In genomic region chr11:73612601-73613137, GRCh38 we compare ENCODE assay signal across 1 cellular context.
TF ChIP-seq lines count a peak whose summit lies in the region.

No MANE protein-coding gene starts in this region.

TF ChIP-seq in IMR-90, 13 proteins besides CTCF, POLR2A, EP300 and RAD21 (continued from another document):
- no peak for TF ChIP-seq ELK1 (IDR thresholded peaks at IDR 0.05; ENCODE audit: borderline replicate concordance, low read depth, low read length)
- TF ChIP-seq FOS (IDR thresholded peaks at IDR 0.05; ENCODE audit: low read depth, low read length) = no peak
- TF ChIP-seq SMC3 (IDR thresholded peaks at IDR 0.05; ENCODE audit: low read depth, low read length) = no peak
- TF ChIP-seq RCOR1 (IDR thresholded peaks at IDR 0.05; ENCODE audit: insufficient replicate concordance, low read length) = no peak
- TF ChIP-seq, protein P1, sequence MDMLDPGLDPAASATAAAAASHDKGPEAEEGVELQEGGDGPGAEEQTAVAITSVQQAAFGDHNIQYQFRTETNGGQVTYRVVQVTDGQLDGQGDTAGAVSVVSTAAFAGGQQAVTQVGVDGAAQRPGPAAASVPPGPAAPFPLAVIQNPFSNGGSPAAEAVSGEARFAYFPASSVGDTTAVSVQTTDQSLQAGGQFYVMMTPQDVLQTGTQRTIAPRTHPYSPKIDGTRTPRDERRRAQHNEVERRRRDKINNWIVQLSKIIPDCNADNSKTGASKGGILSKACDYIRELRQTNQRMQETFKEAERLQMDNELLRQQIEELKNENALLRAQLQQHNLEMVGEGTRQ (IDR thresholded peaks at IDR 0.05; ENCODE audit: low read depth, low read length) = no peak
- no peak for TF ChIP-seq MXI1 (IDR thresholded peaks at IDR 0.05; ENCODE audit: borderline replicate concordance, low read depth, low read length)
- TF ChIP-seq BHLHE40 (IDR thresholded peaks at IDR 0.05; ENCODE audit: low read depth, low read length) = no peak
- TF ChIP-seq RFX5 (IDR thresholded peaks at IDR 0.05; ENCODE audit: low read depth, low read length) = no peak
- TF ChIP-seq MAFK (IDR thresholded peaks at IDR 0.05; ENCODE audit: low read depth, low read length) = no peak
- TF ChIP-seq CHD1 (IDR thresholded peaks at IDR 0.05; ENCODE audit: low read depth, low read length) = no peak
